Comparison of ENCODE assay signal across 8 cellular contexts in genomic region chr6:21987501-21987957, GRCh38.
DNase-seq lines count a peak whose midpoint lies in the region; ATAC-seq and TF ChIP-seq lines count a peak whose summit lies in the region.

No MANE protein-coding gene starts in this region.

- TF ChIP-seq CTCF in activated B cell treated with CpG ODN at 0.5 μM for 24 hours (IDR thresholded peaks at IDR 0.05), result no peak
- no peak for TF ChIP-seq CTCF in psoas muscle (IDR thresholded peaks at IDR 0.05)

- H3K27ac Mint-ChIP-seq in CD8-positive, alpha-beta memory T cell, result no peak overlapping the region
- peak overlapping the region; percentile 2 for H3K27ac Mint-ChIP-seq in activated B cell treated with CpG ODN at 0.5 μM for 24 hours

- 7 to 14% (median 7%) methylated on average over 9 of the region's 9 CpGs for WGBS in psoas muscle, 3 donors

- no peaks in the 10 kb centered on the region for H3K9me3 ChIP-seq in CD8-positive, alpha-beta memory T cell (ENCODE audit: low read length)
- H3K9me3 ChIP-seq in psoas muscle, result no peaks in the 10 kb centered on the region

- POLR2A ChIA-PET in CD8-positive, alpha-beta memory T cell (lab: Charles Lee), result no interaction called here
- POLR2A ChIA-PET in activated B cell treated with CpG ODN at 0.5 μM for 24 hours (lab: Charles Lee), result no interaction called here

- peak overlapping the region in 2 of 7 donors; percentile 37 to 38 for H3K4me3 Mint-ChIP-seq in CD8-positive, alpha-beta memory T cell
- peak overlapping the region; percentile 36 for H3K4me3 Mint-ChIP-seq in activated B cell treated with CpG ODN at 0.5 μM for 24 hours

- ATAC-seq in GM19455 (IDR thresholded peaks at IDR 0.05; ENCODE audit: unreplicated experiment) (peak; percentile 61), activated B cell treated with CpG ODN at 0.5 μM for 24 hours (ENCODE audit: low read depth) (peak; percentile 34), Right ventricle myocardium superior (ENCODE audit: poor library complexity) (peak; percentile 98), psoas muscle (peak; percentile 67 to 84 (median 71)), HG03439 (IDR thresholded peaks at IDR 0.05; ENCODE audit: unreplicated experiment) (no peak)

- peaks cover 0 to 9% (median 0%) of the 10 kb centered on the region in 3 donors for H3K4me1 Mint-ChIP-seq in CD8-positive, alpha-beta memory T cell
- peaks cover 11% of the 10 kb centered on the region for H3K4me1 Mint-ChIP-seq in activated B cell treated with CpG ODN at 0.5 μM for 24 hours

- no peaks in the 10 kb centered on the region for H3K36me3 Mint-ChIP-seq in CD8-positive, alpha-beta memory T cell
- no peaks in the 10 kb centered on the region for H3K36me3 Mint-ChIP-seq in activated B cell treated with CpG ODN at 0.5 μM for 24 hours (ENCODE audit: low read depth)

- CTCF ChIA-PET in CD8-positive, alpha-beta memory T cell (lab: Charles Lee), result no interaction called here
- CTCF ChIA-PET in activated B cell treated with CpG ODN at 0.5 μM for 24 hours (lab: Charles Lee), result no interaction called here

- H3K4me3 ChIP-seq in CD8-positive, alpha-beta memory T cell (ENCODE audit: low read length), result no peak overlapping the region
- H3K4me3 ChIP-seq in psoas muscle, result peak overlapping the region; percentile 33

- peak overlapping the region; percentile 3 for H3K27ac ChIP-seq in CD8-positive, alpha-beta memory T cell (ENCODE audit: low read depth, low read length)
- H3K27ac ChIP-seq in psoas muscle, result peak overlapping the region; percentile 60

- no peaks in the 10 kb centered on the region for H3K27me3 ChIP-seq in CD8-positive, alpha-beta memory T cell (ENCODE audit: insufficient read depth, low read length, poor library complexity, severe bottlenecking)
- no peaks in the 10 kb centered on the region for H3K27me3 ChIP-seq in psoas muscle (ENCODE audit: insufficient read depth in 3 of 3, low read length in 2 of 3)

- intact Hi-C loops in activated B cell treated with CpG ODN at 0.5 μM for 24 hours (cut with micrococcal nuclease), result no loop called here
- intact Hi-C loops in Right ventricle myocardium superior (cut with DNase I), result no loop called here
- intact Hi-C loops in psoas muscle (cut with DNase I), result no loop called here

- H3K4me1 ChIP-seq in CD8-positive, alpha-beta memory T cell (ENCODE audit: insufficient read depth, low read length), result no peaks in the 10 kb centered on the region
- H3K4me1 ChIP-seq in psoas muscle, result no peaks in the 10 kb centered on the region

- no peaks in the 10 kb centered on the region for H3K27me3 Mint-ChIP-seq in CD8-positive, alpha-beta memory T cell
- H3K27me3 Mint-ChIP-seq in activated B cell treated with CpG ODN at 0.5 μM for 24 hours, result no peaks in the 10 kb centered on the region

- H3K36me3 ChIP-seq in CD8-positive, alpha-beta memory T cell (ENCODE audit: insufficient read depth, low read length), result no peaks in the 10 kb centered on the region
- H3K36me3 ChIP-seq in psoas muscle (ENCODE audit: insufficient read depth in 1 of 2, low read depth in 1 of 2), result no peaks in the 10 kb centered on the region

- no peak for DNase-seq in CD8-positive, alpha-beta memory T cell
- peak; percentile 65 for DNase-seq in HPDE6-E6E7 (ENCODE audit: extremely low spot score)
- DNase-seq in activated B cell treated with CpG ODN at 0.5 μM for 24 hours, result no peak
- DNase-seq in Right ventricle myocardium superior, result peak; percentile 63
- peak; percentile 58 to 73 for DNase-seq in psoas muscle
- DNase-seq in NCI-H2196 (lab: John Stamatoyannopoulos, UW; ENCODE audit: unreplicated experiment), result no peak

- H3K9me3 Mint-ChIP-seq in CD8-positive, alpha-beta memory T cell, result peaks cover 0 to 7% (median 0%) of the 10 kb centered on the region in 5 donors
- H3K9me3 Mint-ChIP-seq in activated B cell treated with CpG ODN at 0.5 μM for 24 hours, result no peaks in the 10 kb centered on the region

Comparison
In these comparisons a context has a peak if more than half of its experiments do, and no peak if none do; other contexts are left out.
1. DNase-seq: peak in HPDE6-E6E7 (single experiment), Right ventricle myocardium superior (single experiment) and psoas muscle (2 of 2); none in CD8-positive, alpha-beta memory T cell (0 of 5), activated B cell treated with CpG ODN at 0.5 μM for 24 hours (single experiment) and NCI-H2196 (single experiment).